In genomic region chr15:92796163-92796611, GRCh38 we compare ENCODE assay signal across 17 cellular contexts.
A peak's percentile ranks its signal among the peaks of the same experiment; 100 is the strongest.
DNase-seq lines count a peak whose midpoint lies in the region; ATAC-seq, FAIRE-seq and TF ChIP-seq lines count a peak whose summit lies in the region.
"Had no signal": no experiment of that assay in that cellular context is flagged by ENCODE, and none has a peak within 500 bp of the region (broad histone marks: within the 10 kb centered on the region; RNA-seq: fewer than 3 reads in every experiment).

No MANE protein-coding gene starts in this region.

- in situ Hi-C loops in Panc1 (cut with HindIII; ENCODE audit: low pct_unique_long_range_greater_than_20kb, low sequenced_read_pairs), result no loop called here

- peak overlapping the region; percentile 50 for H3K4me3 Mint-ChIP-seq in Caco-2 (ENCODE audit: unreplicated experiment)
- H3K4me3 Mint-ChIP-seq: CD4-positive, alpha-beta T cell had no signal

- no peak overlapping the region for H2BK20ac ChIP-seq in H1 (ENCODE audit: low read length)

- no TSS peak for BruUV-seq in Caco-2 (replicated peaks; lab: Mats Ljungman, UMichigan)
- no TSS peak for BruUV-seq in Panc1 (replicated peaks; lab: Mats Ljungman, UMichigan)

- POLR2A ChIA-PET in Caco-2 (lab: Charles Lee) (interaction anchor here (0.6 to 2.2 kb wide), 9 partner anchors 8 to 1818 kb away, joined by 3 to 16 read pairs (median 3); partner anchors contain the start of gene CHD2), Panc1 (lab: Charles Lee) (interaction anchor here (0.6 kb wide), 1 partner anchor 13 kb away, joined by 6 read pairs; no protein-coding TSS in a partner anchor), H1 (lab: Charles Lee; ENCODE audit: partially characterized antibody) (interaction anchor here (1.4 to 3.7 kb wide), 4 partner anchors 8 to 105 kb away, joined by 3 to 20 read pairs (median 6); partner anchors contain the start of gene CHD2)

- no peak overlapping the region for H2AK5ac ChIP-seq in H1 (ENCODE audit: low read depth, low read length)

- DNase-seq in Caco-2, result peak; percentile 62 to 73
- no peak for DNase-seq in Panc1 (ENCODE audit: low read depth, low spot score)
- DNase-seq in H1 (ENCODE audit: low read depth in 1 of 2, low spot score in 2 of 2), result no peak
- DNase-seq in activated CD4-positive, alpha-beta T cell treated with anti-CD3 and anti-CD28 coated beads for 4 hours, result no peak
- no peak for DNase-seq in HT-29 (ENCODE audit: low spot score)
- DNase-seq in coronary artery (ENCODE audit: low spot score), result no peak
- DNase-seq: ACHN; C1 segment of cervical spinal cord; CD4-positive, alpha-beta T cell; DMS79 had no signal

- WGBS in H1 (ENCODE audit: extremely low coverage in 1 of 2, insufficient coverage in 1 of 2, insufficient read length in 1 of 2, insufficient replicate concordance in 2 of 2, low coverage in 1 of 2, low lambda C conversion rate in 2 of 2, missing lambda C conversion rate in 1 of 2), 2 experiments, result 94% methylated on average over 1 of the region's 1 CpG; no CpG with 5 or more reads in 1 of the 2 experiments

- CTCF ChIA-PET in Caco-2 (lab: Charles Lee), result interaction anchor here (0.6 to 3.2 kb wide), 7 partner anchors 13 to 377 kb away, joined by 3 to 17 read pairs (median 4); partner anchors contain the start of gene CHD2
- CTCF ChIA-PET in Panc1 (lab: Charles Lee), result interaction anchor here (0.6 to 1.5 kb wide), 2 partner anchors 9 to 12 kb away, joined by 4 to 6 read pairs; no protein-coding TSS in a partner anchor
- CTCF ChIA-PET in H1 (lab: Charles Lee; ENCODE audit: partially characterized antibody), result interaction anchor here (0.7 to 5.6 kb wide), 25 partner anchors 8 to 233 kb away, joined by 3 to 80 read pairs (median 6); no protein-coding TSS in a partner anchor

- H3K4me1 Mint-ChIP-seq in Caco-2 (ENCODE audit: low read depth, unreplicated experiment), result peaks cover 9% of the 10 kb centered on the region

- no peak overlapping the region for H3K4me2 ChIP-seq in H1 (ENCODE audit: insufficient read depth in 1 of 2, low read depth in 2 of 2, low read length in 2 of 2)

- H3K9me3 ChIP-seq in Caco-2 (no peaks in the 10 kb centered on the region), Panc1 (ENCODE audit: control insufficient read depth, insufficient read depth, low read depth, low read length) (no peaks in the 10 kb centered on the region), H1 (ENCODE audit: insufficient read depth in 2 of 2, low read depth in 1 of 2, low read length in 1 of 2) (no peaks in the 10 kb centered on the region), neutrophil (no peaks in the 10 kb centered on the region)

- no peaks in the 10 kb centered on the region for H3K27me3 Mint-ChIP-seq in Caco-2 (ENCODE audit: insufficient read depth, unreplicated experiment)
- H3K27me3 Mint-ChIP-seq: CD4-positive, alpha-beta T cell had no signal

- intact Hi-C loops in Caco-2 (cut with micrococcal nuclease; ENCODE audit: unreplicated experiment), result loop anchor here (1.0 kb wide), 1 partner anchor 50 kb away; no protein-coding TSS in a partner anchor
- intact Hi-C loops in Panc1 (cut with micrococcal nuclease; ENCODE audit: unreplicated experiment), result loop anchor here (10.0 kb wide), 1 partner anchor 219 kb away; no protein-coding TSS in a partner anchor

- no peaks in the 10 kb centered on the region for H3K23me2 ChIP-seq in H1 (ENCODE audit: low read depth, low read length)

- ATAC-seq in Panc1 (no peak), HG03354 (IDR thresholded peaks at IDR 0.05; ENCODE audit: poor library complexity, severe bottlenecking, unreplicated experiment) (no peak)
- ATAC-seq: GM12878, HCT116 had no signal

- H3K9me3 Mint-ChIP-seq in Caco-2 (ENCODE audit: unreplicated experiment), result peaks cover 9% of the 10 kb centered on the region
- H3K9me3 Mint-ChIP-seq: CD4-positive, alpha-beta T cell had no signal

- no peak for TF ChIP-seq RAD21 in H1 (IDR thresholded peaks at IDR 0.05 in 1 of 2, conservative IDR thresholded peaks at IDR 0.05 in 1 of 2; ENCODE audit: low read depth in 2 of 2, low read length in 2 of 2)

- peaks cover 15% of the 10 kb centered on the region for H3K36me3 Mint-ChIP-seq in Caco-2 (ENCODE audit: insufficient read depth, unreplicated experiment)

- no peaks in the 10 kb centered on the region for H4K20me1 ChIP-seq in H1 (replicated peaks in 1 of 2; ENCODE audit: control insufficient read depth in 1 of 2, insufficient read depth in 2 of 2, low read length in 2 of 2)

- TF ChIP-seq POLR2A in H1 (IDR thresholded peaks at IDR 0.05; ENCODE audit: control extremely low read depth in 1 of 2, low read depth in 2 of 2, low read length in 2 of 2), result no peak

- H3K9ac ChIP-seq in H1 (replicated peaks in 1 of 4; ENCODE audit: extremely low read depth in 1 of 4, low read depth in 3 of 4, low read length in 3 of 4), result no peak overlapping the region

- no peak overlapping the region for H3K23ac ChIP-seq in H1 (ENCODE audit: insufficient read length)

- no peaks in the 10 kb centered on the region for H3K79me1 ChIP-seq in H1 (ENCODE audit: low read depth, low read length)

- H3K56ac ChIP-seq in H1 (replicated peaks; ENCODE audit: insufficient read length, low read depth, low read length), result no peak overlapping the region

- TF ChIP-seq CTCF in Caco-2 (IDR thresholded peaks at IDR 0.05; ENCODE audit: insufficient read depth in 1 of 2, low read depth in 1 of 2, low read length in 1 of 2, severe bottlenecking in 1 of 2, unreplicated experiment in 1 of 2), result no peak
- TF ChIP-seq CTCF in Panc1 (IDR thresholded peaks at IDR 0.05), result no peak
- no peak for TF ChIP-seq CTCF in H1 (IDR thresholded peaks at IDR 0.05; ENCODE audit: control extremely low read depth in 1 of 3, insufficient read depth in 1 of 3, low read depth in 1 of 3, low read length in 3 of 3)
- TF ChIP-seq CTCF in neutrophil (IDR thresholded peaks at IDR 0.05), result no peak
- no peak for TF ChIP-seq CTCF in coronary artery (IDR thresholded peaks at IDR 0.05)

- H3K18ac ChIP-seq in H1 (ENCODE audit: extremely low read depth, low read length), result no peak overlapping the region

- H3K4me3 ChIP-seq in Caco-2 (ENCODE audit: low read depth, low read length) (no peak overlapping the region), Panc1 (ENCODE audit: low read depth in 2 of 2, low read length in 2 of 2) (no peak overlapping the region), H1 (ENCODE audit: extremely low read depth in 1 of 4, insufficient read depth in 2 of 4, low read depth in 3 of 4, low read length in 4 of 4) (no peak overlapping the region), neutrophil (ENCODE audit: low read depth in 1 of 2, low read length in 1 of 2) (no peak overlapping the region), coronary artery (no peak overlapping the region)
- H3K4me3 ChIP-seq: GM12878 had no signal

- no peak overlapping the region for H4K5ac ChIP-seq in H1 (ENCODE audit: insufficient read length, low read depth, low read length)

- peak overlapping the region; percentile 82; the same call in 1 of the 2 replicates for H3K27ac ChIP-seq in Panc1 (ENCODE audit: low read length)
- H3K27ac ChIP-seq in H1 (ENCODE audit: low read depth, low read length), result no peak overlapping the region
- H3K27ac ChIP-seq in neutrophil, result peak overlapping the region; percentile 40
- no peak overlapping the region for H3K27ac ChIP-seq in coronary artery

- H2AFZ ChIP-seq in H1 (ENCODE audit: low read length), result no peak overlapping the region

- no peak overlapping the region for H2BK5ac ChIP-seq in H1 (ENCODE audit: low read depth, low read length)

- H4K91ac ChIP-seq in H1 (replicated peaks; ENCODE audit: insufficient read length, low read length), result no peak overlapping the region

- TF ChIP-seq EP300 in H1 (IDR thresholded peaks at IDR 0.05; ENCODE audit: borderline replicate concordance in 1 of 2, low read depth in 2 of 2, low read length in 2 of 2), result no peak

- H3K36me3 ChIP-seq in Caco-2 (ENCODE audit: control insufficient read depth, insufficient read depth, low read length) (no peaks in the 10 kb centered on the region), Panc1 (ENCODE audit: control insufficient read depth, insufficient read depth, low read length) (no peaks in the 10 kb centered on the region), H1 (ENCODE audit: control insufficient read depth in 2 of 4, insufficient read depth in 4 of 4, low read length in 3 of 4) (no peaks in the 10 kb centered on the region), neutrophil (no peaks in the 10 kb centered on the region)

- H3K4me1 ChIP-seq in Caco-2 (peaks cover 32% of the 10 kb centered on the region), Panc1 (ENCODE audit: control insufficient read depth, insufficient read depth, low read length) (peaks cover 13% of the 10 kb centered on the region), H1 (replicated peaks in 1 of 4; ENCODE audit: control insufficient read depth in 3 of 4, insufficient read depth in 4 of 4, low read length in 3 of 4) (no peaks in the 10 kb centered on the region; a peak in 1 of 7 replicates), neutrophil (ENCODE audit: control insufficient read depth in 1 of 2, insufficient read depth in 1 of 2, low read depth in 1 of 2, low read length in 1 of 2) (peaks cover 8 to 10% of the 10 kb centered on the region in 2 experiments)

- no peak overlapping the region for H4K8ac ChIP-seq in H1 (ENCODE audit: extremely low read depth, insufficient read depth, low read length)

- no peaks in the 10 kb centered on the region for H3K79me2 ChIP-seq in H1 (ENCODE audit: control insufficient read depth in 1 of 2, insufficient read depth in 2 of 2, low read length in 2 of 2)

- peak overlapping the region; percentile 73 for H3K27ac Mint-ChIP-seq in Caco-2 (ENCODE audit: unreplicated experiment)
- H3K27ac Mint-ChIP-seq: CD4-positive, alpha-beta T cell had no signal

- 0 out of 2 replicates have a peak overlapping the region, but pooled peaks have one; percentile 39 for H2BK12ac ChIP-seq in H1 (ENCODE audit: low read depth, low read length)

- H3K4ac ChIP-seq in H1 (replicated peaks; ENCODE audit: insufficient read length, low read depth, low read length), result no peak overlapping the region

- no peak overlapping the region for H2BK15ac ChIP-seq in H1 (ENCODE audit: low read length)

- FAIRE-seq in H1 (lab: Jason Lieb, UNC), result no peak
- FAIRE-seq: GM12878, GM18507, H54, HTR-8/SVneo had no signal

- no peaks in the 10 kb centered on the region for H3K27me3 ChIP-seq in Caco-2 (replicated peaks; ENCODE audit: control insufficient read depth, insufficient read depth, low read length)
- H3K27me3 ChIP-seq in Panc1 (ENCODE audit: control insufficient read depth, insufficient read depth, low read length), result no peaks in the 10 kb centered on the region
- H3K27me3 ChIP-seq in H1 (replicated peaks in 1 of 4; ENCODE audit: control insufficient read depth in 3 of 4, extremely low read depth in 1 of 4, insufficient read depth in 3 of 4, low read length in 3 of 4), result no peaks in the 10 kb centered on the region
- no peaks in the 10 kb centered on the region for H3K27me3 ChIP-seq in neutrophil

- no peak overlapping the region for H3K14ac ChIP-seq in H1 (ENCODE audit: insufficient read length)

- H2BK120ac ChIP-seq in H1 (replicated peaks; ENCODE audit: low read depth, low read length), result no peak overlapping the region

TF ChIP-seq in H1, 55 proteins besides CTCF, POLR2A, EP300 and RAD21 (continues in another document):
- TF ChIP-seq EGR1 (IDR thresholded peaks at IDR 0.05; ENCODE audit: borderline replicate concordance, low read depth, low read length), result no peak

Comparison
In these comparisons a context has a peak if more than half of its experiments do, and no peak if none do; other contexts are left out.
1. DNase-seq: peak in Caco-2 (2 of 2); none in Panc1 (single experiment), H1 (0 of 2), activated CD4-positive, alpha-beta T cell treated with anti-CD3 and anti-CD28 coated beads for 4 hours (0 of 2), HT-29 (single experiment) and coronary artery (single experiment).
2. H3K27ac ChIP-seq: peak in Panc1 (single experiment) and neutrophil (single experiment); none in H1 (single experiment) and coronary artery (0 of 2).